ENCODE assay signal across 8 cellular contexts in genomic region chr18:44887227-44887631, GRCh38.
DNase-seq lines count a peak whose midpoint lies in the region; ATAC-seq and TF ChIP-seq lines count a peak whose summit lies in the region.

No MANE protein-coding gene starts in this region.

- H3K4me3 ChIP-seq in Karpas-422 (ENCODE audit: low read length), result no peak overlapping the region

- no peaks in the 10 kb centered on the region for H3K9me2 ChIP-seq in Karpas-422 (replicated peaks; ENCODE audit: insufficient read depth, low read length)

- H3K27ac Mint-ChIP-seq in activated naive CD8-positive, alpha-beta T cell treated with anti-CD3 and anti-CD28 coated beads, Interleukin-2, amount 50 U/mL, for 24 hours, result peak overlapping the region; percentile 94
- peak overlapping the region; percentile 15 for H3K27ac Mint-ChIP-seq in neural crest cell (ENCODE audit: unreplicated experiment)

- H3K36me3 ChIP-seq in Karpas-422 (ENCODE audit: insufficient read depth, low read length), result no peaks in the 10 kb centered on the region

- peaks cover 39% of the 10 kb centered on the region for H3K4me1 Mint-ChIP-seq in activated naive CD8-positive, alpha-beta T cell treated with anti-CD3 and anti-CD28 coated beads, Interleukin-2, amount 50 U/mL, for 24 hours
- H3K4me1 Mint-ChIP-seq in neural crest cell, result peaks cover 5% of the 10 kb centered on the region

- peaks cover 16% of the 10 kb centered on the region for H3K9me3 Mint-ChIP-seq in activated naive CD8-positive, alpha-beta T cell treated with anti-CD3 and anti-CD28 coated beads, Interleukin-2, amount 50 U/mL, for 24 hours
- peaks cover 11% of the 10 kb centered on the region for H3K9me3 Mint-ChIP-seq in neural crest cell

- peak; percentile 84 for ATAC-seq in GM21390 (IDR thresholded peaks at IDR 0.05; ENCODE audit: unreplicated experiment)
- ATAC-seq in activated naive CD8-positive, alpha-beta T cell treated with anti-CD3 and anti-CD28 coated beads, Interleukin-2, amount 50 U/mL, for 24 hours, result peak; percentile 99

- DNase-seq in GM04504 (ENCODE audit: low read depth) (peak; percentile 40), HS-5 (ENCODE audit: low read depth) (peak; percentile 38), neural crest cell (ENCODE audit: low read depth, low spot score) (no peak), Karpas-422 (no peak), NCI-H2227 treated with DMSO at 0.1 percent for 48 hours (lab: John Stamatoyannopoulos, UW) (no peak), occipital lobe (lab: John Stamatoyannopoulos, UW) (no peak)
- peak; percentile 45 for DNase-seq in activated naive CD8-positive, alpha-beta T cell treated with anti-CD3 and anti-CD28 coated beads, Interleukin-2, amount 50 U/mL, for 24 hours

- TF ChIP-seq CTCF in neural crest cell (conservative IDR thresholded peaks at IDR 0.05), result no peak

- H3K27me3 Mint-ChIP-seq in activated naive CD8-positive, alpha-beta T cell treated with anti-CD3 and anti-CD28 coated beads, Interleukin-2, amount 50 U/mL, for 24 hours, result no peaks in the 10 kb centered on the region
- no peaks in the 10 kb centered on the region for H3K27me3 Mint-ChIP-seq in neural crest cell (ENCODE audit: low read depth)

- peaks cover 23% of the 10 kb centered on the region for H3K36me3 Mint-ChIP-seq in activated naive CD8-positive, alpha-beta T cell treated with anti-CD3 and anti-CD28 coated beads, Interleukin-2, amount 50 U/mL, for 24 hours (ENCODE audit: low read depth)
- H3K36me3 Mint-ChIP-seq in neural crest cell (ENCODE audit: low read depth), result peaks cover 20% of the 10 kb centered on the region

- H4K20me1 ChIP-seq in Karpas-422 (ENCODE audit: insufficient read depth, low read depth, low read length), result no peaks in the 10 kb centered on the region

- peak overlapping the region; percentile 35 for H3K4me3 Mint-ChIP-seq in activated naive CD8-positive, alpha-beta T cell treated with anti-CD3 and anti-CD28 coated beads, Interleukin-2, amount 50 U/mL, for 24 hours
- no peak overlapping the region for H3K4me3 Mint-ChIP-seq in neural crest cell

- no peak overlapping the region for H3K9ac ChIP-seq in Karpas-422 (ENCODE audit: low read length)

- H3K9me3 ChIP-seq in Karpas-422 (ENCODE audit: low read length), result no peaks in the 10 kb centered on the region

- no peak overlapping the region for H3K4me2 ChIP-seq in Karpas-422 (ENCODE audit: low read depth, low read length, poor library complexity, severe bottlenecking)

- no peak overlapping the region for H3K27ac ChIP-seq in Karpas-422 (ENCODE audit: low read length)

- no peaks in the 10 kb centered on the region for H3K27me3 ChIP-seq in Karpas-422 (ENCODE audit: low read length)

- H3K79me2 ChIP-seq in Karpas-422 (ENCODE audit: low read length), result no peaks in the 10 kb centered on the region

- no peak overlapping the region for H2AFZ ChIP-seq in Karpas-422 (ENCODE audit: low read length)

- no peaks in the 10 kb centered on the region for H3K4me1 ChIP-seq in Karpas-422 (ENCODE audit: low read length)

Comparison
In these comparisons a context has a peak if more than half of its experiments do, and no peak if none do; other contexts are left out.
1. DNase-seq: peak in GM04504 (single experiment), HS-5 (single experiment) and activated naive CD8-positive, alpha-beta T cell treated with anti-CD3 and anti-CD28 coated beads, Interleukin-2, amount 50 U/mL, for 24 hours (single experiment); none in neural crest cell (single experiment), Karpas-422 (single experiment), NCI-H2227 treated with DMSO at 0.1 percent for 48 hours (single experiment) and occipital lobe (single experiment).